In genomic region chr9:37238122-37238521, GRCh38 we compare ENCODE assay signal across 18 cellular contexts.
"Had no signal": no experiment of that assay in that cellular context is flagged by ENCODE, and none has a peak within 500 bp of the region (broad histone marks: within the 10 kb centered on the region; RNA-seq: fewer than 3 reads in every experiment).

No MANE protein-coding gene starts in this region.

- H3K27ac ChIP-seq: colonic mucosa, foreskin keratinocyte, neutrophil, stomach, thoracic aorta had no signal

- DNase-seq: colonic mucosa; dermis blood vessel endothelial cell; foreskin keratinocyte; head of caudate nucleus; hippocampal formation; mammary epithelial cell; naive thymus-derived CD8-positive, alpha-beta T cell; posterior cingulate gyrus; stimulated activated CD4-positive, alpha-beta T cell treated with anti-CD3 and anti-CD28 coated beads, Interleukin-2, amount 100 ng/mL, for 24 hours; stimulated activated CD4-positive, alpha-beta T cell treated with anti-CD3 and anti-CD28 coated beads, Interleukin-4, amount 100 ng/mL, for 4 hours; stimulated activated naive CD4-positive, alpha-beta T cell; stomach; substantia nigra; trophoblast cell had no signal

- H3K27me3 ChIP-seq: colonic mucosa, foreskin keratinocyte, neutrophil, stomach had no signal

- H3K4me1 ChIP-seq: colonic mucosa, foreskin keratinocyte had no signal

- ATAC-seq: foreskin keratinocyte; left lobe of liver; naive thymus-derived CD8-positive, alpha-beta T cell; sciatic nerve had no signal

- H3K4me3 ChIP-seq: colonic mucosa, stomach, thoracic aorta had no signal

- H3K9me3 ChIP-seq: colonic mucosa, neutrophil, stomach, thoracic aorta had no signal

- H3K36me3 ChIP-seq: colonic mucosa, neutrophil, thoracic aorta had no signal
